ENCODE assay signal across 16 cellular contexts in genomic region chr2:139813340-139813739, GRCh38.
DNase-seq lines count a peak whose midpoint lies in the region; ATAC-seq, FAIRE-seq and TF ChIP-seq lines count a peak whose summit lies in the region.
"Had no signal": no experiment of that assay in that cellular context is flagged by ENCODE, and none has a peak within 500 bp of the region (broad histone marks: within the 10 kb centered on the region; RNA-seq: fewer than 3 reads in every experiment).

No MANE protein-coding gene starts in this region.

- DNase-seq in DMS 273 treated with DMSO at 0.1 percent for 48 hours (lab: John Stamatoyannopoulos, UW), result peak; percentile 38
- peak; percentile 18 to 83 for DNase-seq in NCI-H446 (lab: John Stamatoyannopoulos, UW)
- DNase-seq in RCC 7860 (ENCODE audit: low spot score), result no peak
- DNase-seq in spleen, result no peak
- DNase-seq in activated effector memory CD4-positive, alpha-beta T cell treated with Interleukin-2 at 50 U/mL for 16 hours, result no peak
- DNase-seq in left lobe of liver (ENCODE audit: low spot score), result no peak
- DNase-seq: BE2C; CD4-positive, alpha-beta memory T cell; DND-41; GF-D8; GM23248; H7; IMR-90 had no signal

- peak; percentile 2 for FAIRE-seq in RCC 7860 (lab: Jason Lieb, UNC)
- FAIRE-seq: A204.1 had no signal

- H3K36me3 ChIP-seq in spleen, result no peaks in the 10 kb centered on the region
- H3K36me3 ChIP-seq: BE2C had no signal

- no peak for TF ChIP-seq CTCF in spleen (IDR thresholded peaks at IDR 0.05 in 8 of 11, conservative IDR thresholded peaks at IDR 0.05 in 3 of 11)

- no peak overlapping the region for H3K27ac ChIP-seq in spleen
- H3K27ac ChIP-seq: C4-2B, GM23248 had no signal

- no peak overlapping the region for H3K4me3 ChIP-seq in spleen
- H3K4me3 ChIP-seq: GM23248 had no signal

- no peaks in the 10 kb centered on the region for H3K27me3 ChIP-seq in spleen (replicated peaks in 1 of 7)
- H3K27me3 ChIP-seq: BE2C had no signal

- H3K4me1 ChIP-seq in spleen, result no peaks in the 10 kb centered on the region
- H3K4me1 ChIP-seq: BE2C had no signal

- intact Hi-C loops in spleen (cut with DNase I; ENCODE audit: low total_unique reads), result no loop called here

- H3K9me3 ChIP-seq in spleen, result peaks cover 0 to under 1% (median 0%) of the 10 kb centered on the region in 8 donors
- H3K9me3 ChIP-seq: BE2C had no signal

- 71 to 89% (median 74%) methylated on average over 2 of the region's 2 CpGs for whole genome bisulfite sequencing in spleen, 5 donors

- no peak for ATAC-seq in GM18517 (IDR thresholded peaks at IDR 0.05; ENCODE audit: unreplicated experiment)
- no peak for ATAC-seq in left lobe of liver

- TF ChIP-seq POLR2A in spleen (IDR thresholded peaks at IDR 0.05), result no peak

Comparison
In these comparisons a context has a peak if more than half of its experiments do, and no peak if none do; other contexts are left out.
1. DNase-seq: peak in DMS 273 treated with DMSO at 0.1 percent for 48 hours (single experiment) and NCI-H446 (2 of 2); none in RCC 7860 (single experiment), spleen (single experiment), activated effector memory CD4-positive, alpha-beta T cell treated with Interleukin-2 at 50 U/mL for 16 hours (single experiment) and left lobe of liver (single experiment).